1 cellular context compared by ENCODE assay signal in the genomic region with DNA sequence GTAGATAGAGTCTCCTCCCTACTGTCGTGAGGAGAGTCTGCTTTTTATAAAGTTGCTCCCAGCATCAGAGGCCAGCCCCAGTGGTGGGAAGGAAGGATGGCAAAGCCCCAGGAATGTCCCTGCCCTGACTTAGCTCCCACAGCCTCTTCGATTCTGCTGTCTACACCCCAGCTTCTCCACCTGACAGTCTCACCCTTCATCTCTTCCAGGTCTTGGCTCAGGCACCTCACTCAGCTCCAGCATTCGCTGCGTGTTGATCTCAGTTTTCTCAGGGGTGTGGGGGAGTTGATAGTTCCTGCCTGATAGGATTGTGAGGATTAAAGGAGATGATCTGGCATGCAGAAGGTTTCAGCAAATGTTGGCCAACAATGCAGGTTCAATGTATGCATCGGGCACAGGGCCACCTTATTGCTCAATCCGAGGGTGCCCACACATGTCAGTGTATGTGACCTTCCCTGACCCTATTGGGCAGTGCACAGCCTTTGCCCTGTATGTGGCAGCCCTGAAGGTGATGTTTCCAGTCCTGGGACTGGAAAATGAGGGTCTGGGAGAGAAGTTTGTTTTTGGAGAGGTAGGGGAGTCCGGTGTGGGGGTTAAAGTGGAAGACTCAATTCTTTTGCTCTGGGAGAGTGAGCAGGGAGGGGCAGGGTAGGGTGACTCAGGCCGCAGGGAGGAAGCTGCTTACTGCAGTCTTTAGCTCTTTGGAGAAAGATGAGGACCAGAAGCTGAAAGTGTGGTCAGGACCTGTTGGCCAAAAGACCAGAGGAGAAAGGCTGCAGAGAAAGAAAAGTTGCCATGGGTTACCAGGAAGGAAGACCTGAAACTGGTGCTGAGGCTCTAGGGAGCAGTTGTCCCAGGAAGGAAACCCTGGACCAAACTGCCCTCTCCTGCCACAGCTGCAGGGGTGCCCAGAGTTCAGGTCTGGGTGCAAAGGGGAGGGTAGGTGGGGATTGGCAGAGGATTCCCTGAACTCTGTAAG.
TF ChIP-seq lines count a peak whose summit lies in the region.

No MANE protein-coding gene starts in this region.

TF ChIP-seq in HCT116, 20 proteins besides CTCF, POLR2A, EP300 and RAD21 (continued from another document):
- TF ChIP-seq, protein P1, sequence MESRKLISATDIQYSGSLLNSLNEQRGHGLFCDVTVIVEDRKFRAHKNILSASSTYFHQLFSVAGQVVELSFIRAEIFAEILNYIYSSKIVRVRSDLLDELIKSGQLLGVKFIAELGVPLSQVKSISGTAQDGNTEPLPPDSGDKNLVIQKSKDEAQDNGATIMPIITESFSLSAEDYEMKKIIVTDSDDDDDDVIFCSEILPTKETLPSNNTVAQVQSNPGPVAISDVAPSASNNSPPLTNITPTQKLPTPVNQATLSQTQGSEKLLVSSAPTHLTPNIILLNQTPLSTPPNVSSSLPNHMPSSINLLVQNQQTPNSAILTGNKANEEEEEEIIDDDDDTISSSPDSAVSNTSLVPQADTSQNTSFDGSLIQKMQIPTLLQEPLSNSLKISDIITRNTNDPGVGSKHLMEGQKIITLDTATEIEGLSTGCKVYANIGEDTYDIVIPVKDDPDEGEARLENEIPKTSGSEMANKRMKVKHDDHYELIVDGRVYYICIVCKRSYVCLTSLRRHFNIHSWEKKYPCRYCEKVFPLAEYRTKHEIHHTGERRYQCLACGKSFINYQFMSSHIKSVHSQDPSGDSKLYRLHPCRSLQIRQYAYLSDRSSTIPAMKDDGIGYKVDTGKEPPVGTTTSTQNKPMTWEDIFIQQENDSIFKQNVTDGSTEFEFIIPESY (IDR thresholded peaks at IDR 0.05; ENCODE audit: extremely low read depth, insufficient replicate concordance, low read length) = no peak
- no peak for TF ChIP-seq CBX3 (IDR thresholded peaks at IDR 0.05; ENCODE audit: low read depth)
- no peak for TF ChIP-seq EZH2phosphoT487 (IDR thresholded peaks at IDR 0.05; ENCODE audit: borderline replicate concordance)
- TF ChIP-seq ZFX (IDR thresholded peaks at IDR 0.05) = no peak
- no peak for TF ChIP-seq ZNF274 (IDR thresholded peaks at IDR 0.05; ENCODE audit: low read depth, low read length)
